Comparison of ENCODE assay signal across 8 cellular contexts in the genomic region with DNA sequence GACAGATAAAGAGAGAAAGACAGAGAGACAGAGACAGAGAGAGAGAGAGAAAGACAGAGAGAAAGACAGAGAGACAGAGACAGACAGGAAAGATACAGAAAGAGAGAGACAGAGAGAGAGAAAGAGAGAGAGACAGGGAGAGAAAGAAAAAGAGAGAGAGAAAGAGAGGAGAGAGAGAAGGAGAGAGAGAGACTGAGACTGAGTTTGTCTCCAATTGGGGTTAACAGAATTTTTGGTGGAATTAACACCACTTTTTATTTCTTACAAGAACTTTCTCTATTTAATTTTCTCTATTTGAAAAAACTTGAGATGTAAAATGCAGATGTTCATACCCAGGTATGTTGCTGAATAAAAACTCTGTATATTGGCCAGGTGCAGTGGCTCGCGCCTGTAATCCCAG.
"Had no signal": no experiment of that assay in that cellular context is flagged by ENCODE, and none has a peak within 500 bp of the region (broad histone marks: within the 10 kb centered on the region; RNA-seq: fewer than 3 reads in every experiment).

No MANE protein-coding gene starts in this region.

- H3K4me3 ChIP-seq: GM23248, GM23338, HAP-1 had no signal

- H3K27ac ChIP-seq: GM23248 had no signal

- H3K9me3 ChIP-seq: HAP-1 had no signal

- H3K9me3 Mint-ChIP-seq: GM23338, H9 had no signal

- H3K4me3 Mint-ChIP-seq: GM23338, H9 had no signal

- DNase-seq: GM23248, GOT3, H7, H9, HCEC 1CT had no signal

- H3K4me1 Mint-ChIP-seq: GM23338, H9 had no signal

- H3K27ac Mint-ChIP-seq: GM23338 had no signal

- H3K4me1 ChIP-seq: HAP-1 had no signal

- ATAC-seq: GM23338, HCT116 had no signal

- H3K36me3 ChIP-seq: HAP-1 had no signal
